9 cellular contexts compared by ENCODE assay signal in genomic region chr17:1123397-1124237, GRCh38. TPM values are rescaled to one million over a fixed set of nuclear protein-coding genes. Genes with fewer than 3 reads are reported as not detected.
A peak's percentile ranks its signal among the peaks of the same experiment; 100 is the strongest.
DNase-seq lines count a peak whose midpoint lies in the region; ATAC-seq and TF ChIP-seq lines count a peak whose summit lies in the region.
"Had no signal": no experiment of that assay in that cellular context is flagged by ENCODE, and none has a peak within 500 bp of the region (broad histone marks: within the 10 kb centered on the region; RNA-seq: fewer than 3 reads in every experiment).

No MANE protein-coding gene starts in this region.

- H3K9ac ChIP-seq in BLaER1 treated with 17β-estradiol and CSF1 and Interleukin-3, amounts not matched to agents 10 nM and 100 nM: peak overlapping the region in 5 of 11 experiments; percentile 2 to 43 (median 29); a peak in 6 of 22 replicates
- H3K9ac ChIP-seq in IMR-90 (ENCODE audit: low read depth, low read length) (no peak overlapping the region), Karpas-422 (ENCODE audit: low read length) (no peak overlapping the region)

- CTCF ChIA-PET in IMR-90 (lab: Yijun Ruan, JAX): no interaction called here

- H2BK5ac ChIP-seq in IMR-90 (ENCODE audit: low read depth, low read length, poor library complexity, severe bottlenecking): no peak overlapping the region

- intact Hi-C loops in IMR-90 (cut with micrococcal nuclease) (loop anchor here (1.0 kb wide), 2 partner anchors 64 to 136 kb away; no protein-coding TSS in a partner anchor), ascending aorta (cut with DNase I) (loop anchor here (1.0 to 10.0 kb wide), 4 partner anchors 24 to 211 kb away; no protein-coding TSS in a partner anchor), mucosa of descending colon (cut with DNase I, micrococcal nuclease) (loop anchor here in 1 of 2 donors (5.0 kb wide), 1 partner anchor 64 kb away; no protein-coding TSS in a partner anchor)

- H3K9me1 ChIP-seq in IMR-90 (ENCODE audit: insufficient read depth, low read length): no peaks in the 10 kb centered on the region

- no peak overlapping the region for H4K5ac ChIP-seq in IMR-90 (ENCODE audit: low read depth, low read length)

- no peak overlapping the region for H4K8ac ChIP-seq in IMR-90 (ENCODE audit: low read depth in 2 of 2, low read length in 2 of 2)

- DNase-seq in IMR-90 (no peak), ascending aorta (ENCODE audit: low spot score in 2 of 2) (no peak), mucosa of descending colon (no peak), Karpas-422 (no peak), HuH-7 (ENCODE audit: low spot score) (no peak)

- peak overlapping the region; percentile 45; the same call in 1 of the 2 replicates for H2AK5ac ChIP-seq in IMR-90 (ENCODE audit: low read depth, low read length)

- no peak overlapping the region for H2BK20ac ChIP-seq in IMR-90 (ENCODE audit: low read depth, low read length)

- ATAC-seq in IMR-90 (ENCODE audit: low read depth) (no peak), mucosa of descending colon (peak; percentile 1), HG03460 (IDR thresholded peaks at IDR 0.05; ENCODE audit: unreplicated experiment) (no peak), GM18519 (IDR thresholded peaks at IDR 0.05; ENCODE audit: low FRiP score, unreplicated experiment) (no peak)

- peaks cover 7 to 27% (median 21%) of the 10 kb centered on the region in 11 experiments; a peak in 16 of 22 replicates for H3K27me3 ChIP-seq in BLaER1 treated with 17β-estradiol and CSF1 and Interleukin-3, amounts not matched to agents 10 nM and 100 nM
- H3K27me3 ChIP-seq in IMR-90 (ENCODE audit: control insufficient read depth, insufficient read depth, low read length) (no peaks in the 10 kb centered on the region), ascending aorta (no peaks in the 10 kb centered on the region), Karpas-422 (ENCODE audit: low read length) (no peaks in the 10 kb centered on the region)
- H3K27me3 ChIP-seq: suprapubic skin had no signal

- BruUV-seq in IMR-90 (replicated peaks; lab: Mats Ljungman, UMichigan): no TSS peak

- POLR2A ChIA-PET in IMR-90 (lab: Charles Lee; ENCODE audit: unreplicated experiment): no interaction called here

- no peak overlapping the region for H3K18ac ChIP-seq in IMR-90 (ENCODE audit: low read depth, low read length)

- H2AK9ac ChIP-seq in IMR-90 (replicated peaks; ENCODE audit: low read depth, low read length, poor library complexity): no peak overlapping the region

- no peak for TF ChIP-seq POLR2A in IMR-90 (IDR thresholded peaks at IDR 0.05; ENCODE audit: low read depth, low read length)

- peak overlapping the region in 2 of 10 experiments; percentile 19; a peak in 2 of 20 replicates for H3K4me3 ChIP-seq in BLaER1 treated with 17β-estradiol and CSF1 and Interleukin-3, amounts not matched to agents 10 nM and 100 nM
- H3K4me3 ChIP-seq in IMR-90 (ENCODE audit: insufficient read depth, low read depth, low read length): no peak overlapping the region
- H3K4me3 ChIP-seq in ascending aorta: no peak overlapping the region
- no peak overlapping the region for H3K4me3 ChIP-seq in mucosa of descending colon
- no peak overlapping the region for H3K4me3 ChIP-seq in Karpas-422 (ENCODE audit: low read length)
- H3K4me3 ChIP-seq: suprapubic skin had no signal

- no peak overlapping the region for H4K91ac ChIP-seq in IMR-90 (ENCODE audit: insufficient read depth, low read depth, low read length)

- H3K4me2 ChIP-seq in BLaER1 treated with 17β-estradiol and CSF1 and Interleukin-3, amounts not matched to agents 10 nM and 100 nM: peak overlapping the region; percentile 72 to 99 (median 87)
- H3K4me2 ChIP-seq in IMR-90 (ENCODE audit: low read depth, low read length) (no peak overlapping the region), Karpas-422 (ENCODE audit: low read depth, low read length, poor library complexity, severe bottlenecking) (no peak overlapping the region)

- no peak for TF ChIP-seq RAD21 in IMR-90 (IDR thresholded peaks at IDR 0.05; ENCODE audit: low read length)

- in situ Hi-C loops in IMR-90 (cut with MboI; ENCODE audit: low sequenced_read_pairs): loop anchor here (10.0 kb wide), 1 partner anchor 51 kb away; the partner anchor contains the start of gene ABR

- no peak overlapping the region for H3K56ac ChIP-seq in IMR-90 (ENCODE audit: extremely low read depth, insufficient read depth, low read length)

- H2BK15ac ChIP-seq in IMR-90 (ENCODE audit: low read depth, low read length): no peak overlapping the region

- H3K23ac ChIP-seq in IMR-90 (ENCODE audit: low read depth, low read length): no peak overlapping the region

- no peaks in the 10 kb centered on the region for H3K9me2 ChIP-seq in Karpas-422 (replicated peaks; ENCODE audit: insufficient read depth, low read length)

- H3K79me2 ChIP-seq in Karpas-422 (ENCODE audit: low read length): peaks cover 67% of the 10 kb centered on the region

- H3K4ac ChIP-seq in IMR-90 (ENCODE audit: low read depth, low read length): no peak overlapping the region

- peaks cover 45 to 57% (median 47%) of the 10 kb centered on the region in 10 experiments for H3K4me1 ChIP-seq in BLaER1 treated with 17β-estradiol and CSF1 and Interleukin-3, amounts not matched to agents 10 nM and 100 nM
- H3K4me1 ChIP-seq in IMR-90 (ENCODE audit: control insufficient read depth, insufficient read depth, low read length): no peaks in the 10 kb centered on the region; the same call in 1 of the 2 replicates
- peaks cover 0 to 22% of the 10 kb centered on the region in 2 donors for H3K4me1 ChIP-seq in ascending aorta
- peaks cover 25% of the 10 kb centered on the region for H3K4me1 ChIP-seq in mucosa of descending colon (ENCODE audit: low read depth)
- 0 out of 2 replicates have a peak, but pooled peaks cover 2% of the 10 kb centered on the region for H3K4me1 ChIP-seq in Karpas-422 (ENCODE audit: low read length)

- TF ChIP-seq CTCF in IMR-90 (conservative IDR thresholded peaks at IDR 0.05; ENCODE audit: low read depth, low read length) (no peak), ascending aorta (IDR thresholded peaks at IDR 0.05) (no peak), mucosa of descending colon (IDR thresholded peaks at IDR 0.05) (no peak)

- no peak overlapping the region for H2BK120ac ChIP-seq in IMR-90 (ENCODE audit: low read depth, low read length)

- H3K79me1 ChIP-seq in IMR-90 (ENCODE audit: low read depth in 1 of 2, low read length in 2 of 2): no peaks in the 10 kb centered on the region

- dilution Hi-C loops in IMR-90 (cut with HindIII; ENCODE audit: low sequenced_read_pairs, unreplicated experiment): no loop called here

- H3K27ac ChIP-seq in BLaER1 treated with 17β-estradiol and CSF1 and Interleukin-3, amounts not matched to agents 10 nM and 100 nM: no peak overlapping the region; a peak in 1 of 22 replicates
- H3K27ac ChIP-seq in IMR-90 (ENCODE audit: insufficient read depth, low read length): no peak overlapping the region
- H3K27ac ChIP-seq in ascending aorta: peak overlapping the region; percentile 54 to 75
- H3K27ac ChIP-seq in Karpas-422 (ENCODE audit: low read length): no peak overlapping the region
- H3K27ac ChIP-seq: suprapubic skin had no signal

- H2AFZ ChIP-seq in IMR-90 (replicated peaks; ENCODE audit: low read length, poor library complexity) (peak overlapping the region; percentile 68), Karpas-422 (ENCODE audit: low read length) (no peak overlapping the region)

- no peak overlapping the region for H3K14ac ChIP-seq in IMR-90 (replicated peaks; ENCODE audit: low read depth, low read length)

- peaks cover 0 to 79% (median 9%) of the 10 kb centered on the region in 11 experiments; a peak in 14 of 22 replicates for H3K36me3 ChIP-seq in BLaER1 treated with 17β-estradiol and CSF1 and Interleukin-3, amounts not matched to agents 10 nM and 100 nM
- H3K36me3 ChIP-seq in IMR-90 (ENCODE audit: control insufficient read depth, insufficient read depth, low read length): peaks cover 18% of the 10 kb centered on the region
- H3K36me3 ChIP-seq in ascending aorta: no peaks in the 10 kb centered on the region
- no peaks in the 10 kb centered on the region for H3K36me3 ChIP-seq in mucosa of descending colon (ENCODE audit: low read depth)
- H3K36me3 ChIP-seq in Karpas-422 (ENCODE audit: insufficient read depth, low read length): peaks cover 36% of the 10 kb centered on the region
- H3K36me3 ChIP-seq: suprapubic skin had no signal

- peaks cover 0 to 13% (median 8%) of the 10 kb centered on the region in 11 experiments; a peak in 12 of 22 replicates for H3K9me3 ChIP-seq in BLaER1 treated with 17β-estradiol and CSF1 and Interleukin-3, amounts not matched to agents 10 nM and 100 nM (replicated peaks in 1 of 11)
- no peaks in the 10 kb centered on the region for H3K9me3 ChIP-seq in IMR-90 (ENCODE audit: control insufficient read depth, insufficient read depth, low read length)
- no peaks in the 10 kb centered on the region for H3K9me3 ChIP-seq in ascending aorta
- H3K9me3 ChIP-seq in mucosa of descending colon: no peaks in the 10 kb centered on the region
- H3K9me3 ChIP-seq in Karpas-422 (ENCODE audit: low read length): peaks cover 7% of the 10 kb centered on the region; the same call in 1 of the 2 replicates
- H3K9me3 ChIP-seq: suprapubic skin had no signal

- 69% methylated on average over 21 of the region's 39 CpGs; no CpG with 5 or more reads in 1 of the 2 experiments for WGBS in IMR-90 (ENCODE audit: extremely low coverage in 2 of 2, insufficient read length in 1 of 2), 2 experiments

- peaks cover 77 to 94% (median 83%) of the 10 kb centered on the region in 11 experiments for H4K20me1 ChIP-seq in BLaER1 treated with 17β-estradiol and CSF1 and Interleukin-3, amounts not matched to agents 10 nM and 100 nM
- H4K20me1 ChIP-seq in IMR-90 (ENCODE audit: insufficient read depth, low read length) (peaks cover 29% of the 10 kb centered on the region), Karpas-422 (ENCODE audit: insufficient read depth, low read depth, low read length) (no peaks in the 10 kb centered on the region)

TF ChIP-seq in IMR-90, 13 proteins besides CTCF, POLR2A, EP300 and RAD21 (continues in another document):
- TF ChIP-seq, protein P1, sequence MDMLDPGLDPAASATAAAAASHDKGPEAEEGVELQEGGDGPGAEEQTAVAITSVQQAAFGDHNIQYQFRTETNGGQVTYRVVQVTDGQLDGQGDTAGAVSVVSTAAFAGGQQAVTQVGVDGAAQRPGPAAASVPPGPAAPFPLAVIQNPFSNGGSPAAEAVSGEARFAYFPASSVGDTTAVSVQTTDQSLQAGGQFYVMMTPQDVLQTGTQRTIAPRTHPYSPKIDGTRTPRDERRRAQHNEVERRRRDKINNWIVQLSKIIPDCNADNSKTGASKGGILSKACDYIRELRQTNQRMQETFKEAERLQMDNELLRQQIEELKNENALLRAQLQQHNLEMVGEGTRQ (IDR thresholded peaks at IDR 0.05; ENCODE audit: low read depth, low read length): no peak
- TF ChIP-seq CEBPB (IDR thresholded peaks at IDR 0.05; ENCODE audit: low read depth, low read length) (no peak), FOS (IDR thresholded peaks at IDR 0.05; ENCODE audit: low read depth, low read length) (no peak)

RNA-seq across cellular contexts. Expression of gene ABR, which starts 56.2 kb away (rescaled TPM):
- total RNA-seq in IMR-90 (2012; rRNA removed) (24.7 and 28.3 TPM in 2 replicates), ascending aorta (184 TPM), mucosa of descending colon (100 to 1,000 TPM; 257 to 470 (median 292) TPM)
- 79.7 and 111 TPM in 2 replicates for polyA plus RNA-seq in IMR-90 (2012; rRNA removed)
- 97.0 and 129 TPM in 2 replicates for polyA plus RNA-seq in IMR-90 (2012; cell fraction: cytosol; rRNA removed)
- polyA plus RNA-seq in IMR-90 (2012; cell fraction: nucleus; rRNA removed; ENCODE audit: low replicate concordance): 96.8 and 177 TPM in 2 replicates
- total RNA-seq in Karpas-422 (2014; rRNA removed; shearing (Covaris generic); ENCODE audit: low replicate concordance): 113 and 165 TPM in 2 replicates

Comparison
In these comparisons a context has a peak if more than half of its experiments do, and no peak if none do; other contexts are left out.
1. H3K27ac ChIP-seq: peak in ascending aorta (2 of 2); none in BLaER1 treated with 17β-estradiol and CSF1 and Interleukin-3, amounts not matched to agents 10 nM and 100 nM (0 of 11), IMR-90 (single experiment) and Karpas-422 (single experiment).
2. H3K4me2 ChIP-seq: peak in BLaER1 treated with 17β-estradiol and CSF1 and Interleukin-3, amounts not matched to agents 10 nM and 100 nM (11 of 11); none in IMR-90 (single experiment) and Karpas-422 (single experiment).